8 cellular contexts compared by ENCODE assay signal in the genomic region with DNA sequence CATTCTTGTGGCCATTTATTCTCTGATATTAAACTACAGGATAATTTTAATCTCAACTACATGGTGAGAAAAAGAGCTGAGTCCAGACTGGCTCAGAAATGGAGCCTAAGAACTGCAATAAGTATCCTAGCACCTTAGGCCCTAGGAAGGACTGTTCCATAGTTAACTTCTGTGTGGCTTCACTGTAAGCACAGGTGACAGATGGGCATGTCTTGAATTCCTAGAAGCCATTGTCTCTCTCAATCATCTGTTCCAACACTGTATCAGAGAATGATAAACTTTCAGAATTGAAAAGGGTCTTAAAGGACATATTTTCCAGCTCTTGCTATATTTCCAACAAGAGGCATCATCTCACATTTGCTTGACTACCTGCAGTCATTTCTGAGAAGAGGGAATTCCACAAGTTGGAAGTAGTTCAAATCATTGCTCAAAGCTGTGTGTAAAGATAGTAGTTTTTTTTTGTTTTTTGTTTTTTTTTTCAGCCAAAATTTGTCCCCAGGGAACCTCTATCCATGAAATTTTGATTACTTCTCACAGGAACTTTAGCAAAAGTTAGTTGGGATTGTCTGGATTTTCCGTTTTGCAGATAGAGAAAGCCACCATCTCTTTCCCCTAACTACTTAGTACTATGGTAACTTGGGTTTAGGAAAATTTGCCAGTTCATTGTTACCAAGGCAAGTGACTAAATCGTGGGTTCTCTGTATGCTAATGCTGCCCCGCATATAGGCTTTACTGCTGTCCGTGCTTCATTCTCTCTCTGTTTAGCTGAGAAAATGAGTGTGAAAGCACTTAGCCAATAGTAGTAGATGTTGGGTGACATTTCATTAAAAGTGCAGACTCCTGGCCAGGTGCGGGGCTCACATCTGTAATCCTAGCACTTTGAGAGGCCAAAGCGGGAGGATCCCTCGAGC. TPM values are rescaled to one million over a fixed set of nuclear protein-coding genes. Genes with fewer than 3 reads are reported as not detected.
DNase-seq lines count a peak whose midpoint lies in the region; ATAC-seq and TF ChIP-seq lines count a peak whose summit lies in the region.

No MANE protein-coding gene starts in this region.

- TF ChIP-seq CTCF in endodermal cell (conservative IDR thresholded peaks at IDR 0.05) (no peak), colonic mucosa (IDR thresholded peaks at IDR 0.05) (no peak)

- H3K9me3 ChIP-seq in SK-N-MC (ENCODE audit: low read depth, low read length) = no peaks in the 10 kb centered on the region
- no peaks in the 10 kb centered on the region for H3K9me3 ChIP-seq in endodermal cell (ENCODE audit: control insufficient read depth, low read length)
- no peaks in the 10 kb centered on the region for H3K9me3 ChIP-seq in colonic mucosa

- H3K4me3 Mint-ChIP-seq in activated T-cell treated with anti-CD3 and anti-CD28 coated beads, Interleukin-2, amount 50 U/mL, for 4 hours = no peak overlapping the region
- no peak overlapping the region for H3K4me3 Mint-ChIP-seq in endodermal cell
- H3K4me3 Mint-ChIP-seq in stimulated activated naive CD8-positive, alpha-beta T cell treated with anti-CD3 and anti-CD28 coated beads, Interleukin-15, amount 100 ng/mL, for 72 hours = peak overlapping the region in 1 of 2 donors; percentile 40

- H3K27me3 ChIP-seq in endodermal cell (ENCODE audit: control insufficient read depth, insufficient read depth, low read length, poor library complexity, severe bottlenecking) = no peaks in the 10 kb centered on the region
- H3K27me3 ChIP-seq in colonic mucosa = no peaks in the 10 kb centered on the region

- no peaks in the 10 kb centered on the region for H3K27me3 Mint-ChIP-seq in activated T-cell treated with anti-CD3 and anti-CD28 coated beads, Interleukin-2, amount 50 U/mL, for 4 hours (ENCODE audit: low read depth)
- no peaks in the 10 kb centered on the region for H3K27me3 Mint-ChIP-seq in endodermal cell (ENCODE audit: insufficient read depth)
- H3K27me3 Mint-ChIP-seq in stimulated activated naive CD8-positive, alpha-beta T cell treated with anti-CD3 and anti-CD28 coated beads, Interleukin-15, amount 100 ng/mL, for 72 hours = no peaks in the 10 kb centered on the region

- peak; percentile 21 to 29 for ATAC-seq in activated T-cell treated with anti-CD3 and anti-CD28 coated beads, Interleukin-2, amount 50 U/mL, for 4 hours
- ATAC-seq in stimulated activated naive CD8-positive, alpha-beta T cell treated with anti-CD3 and anti-CD28 coated beads, Interleukin-15, amount 100 ng/mL, for 72 hours = peak; percentile 47
- ATAC-seq in HG03135 (IDR thresholded peaks at IDR 0.05; ENCODE audit: unreplicated experiment) = no peak

- H3K36me3 ChIP-seq in SK-N-MC (ENCODE audit: insufficient read depth, low read length) = peaks cover 7% of the 10 kb centered on the region
- H3K36me3 ChIP-seq in endodermal cell (ENCODE audit: control insufficient read depth, insufficient read depth, low read length) = peaks cover 7% of the 10 kb centered on the region
- H3K36me3 ChIP-seq in colonic mucosa = no peaks in the 10 kb centered on the region

- H3K27ac Mint-ChIP-seq in endodermal cell = peak overlapping the region; percentile 81
- H3K27ac Mint-ChIP-seq in stimulated activated naive CD8-positive, alpha-beta T cell treated with anti-CD3 and anti-CD28 coated beads, Interleukin-15, amount 100 ng/mL, for 72 hours = peak overlapping the region; percentile 12 to 70

- H3K4me3 ChIP-seq in SK-N-MC (no peak overlapping the region; the same call in 1 of the 2 replicates), endodermal cell (ENCODE audit: low read length) (no peak overlapping the region), colonic mucosa (no peak overlapping the region)

- peaks cover 36% of the 10 kb centered on the region for H3K36me3 Mint-ChIP-seq in activated T-cell treated with anti-CD3 and anti-CD28 coated beads, Interleukin-2, amount 50 U/mL, for 4 hours (ENCODE audit: insufficient read depth)
- peaks cover 10% of the 10 kb centered on the region for H3K36me3 Mint-ChIP-seq in endodermal cell (ENCODE audit: low read depth)

- H3K27ac ChIP-seq in SK-N-MC (peak overlapping the region; percentile 44; the same call in 1 of the 2 replicates), endodermal cell (ENCODE audit: low read depth, low read length) (peak overlapping the region; percentile 77), colonic mucosa (no peak overlapping the region)

- peaks cover 82% of the 10 kb centered on the region for H3K4me1 Mint-ChIP-seq in activated T-cell treated with anti-CD3 and anti-CD28 coated beads, Interleukin-2, amount 50 U/mL, for 4 hours (ENCODE audit: low read depth)
- peaks cover 31% of the 10 kb centered on the region for H3K4me1 Mint-ChIP-seq in endodermal cell
- peaks cover 90% of the 10 kb centered on the region for H3K4me1 Mint-ChIP-seq in stimulated activated naive CD8-positive, alpha-beta T cell treated with anti-CD3 and anti-CD28 coated beads, Interleukin-15, amount 100 ng/mL, for 72 hours

- intact Hi-C loops in colonic mucosa (cut with DNase I) = no loop called here

- H3K9me3 Mint-ChIP-seq in activated T-cell treated with anti-CD3 and anti-CD28 coated beads, Interleukin-2, amount 50 U/mL, for 4 hours = no peaks in the 10 kb centered on the region
- H3K9me3 Mint-ChIP-seq in endodermal cell = no peaks in the 10 kb centered on the region
- H3K9me3 Mint-ChIP-seq in stimulated activated naive CD8-positive, alpha-beta T cell treated with anti-CD3 and anti-CD28 coated beads, Interleukin-15, amount 100 ng/mL, for 72 hours = no peaks in the 10 kb centered on the region

- H3K9ac ChIP-seq in SK-N-MC (ENCODE audit: insufficient read length) (no peak overlapping the region), endodermal cell (ENCODE audit: extremely low read depth, low read length, poor library complexity, severe bottlenecking) (no peak overlapping the region), colonic mucosa (ENCODE audit: low read depth in 2 of 2, low read length in 2 of 2) (no peak overlapping the region)

- no peak for DNase-seq in activated T-cell treated with anti-CD3 and anti-CD28 coated beads, Interleukin-2, amount 50 U/mL, for 4 hours
- no peak for DNase-seq in activated T-cell treated with anti-CD3 and anti-CD28 coated beads for 4 hours
- DNase-seq in SK-N-MC (ENCODE audit: low read depth, low spot score) = no peak
- no peak for DNase-seq in endodermal cell
- no peak for DNase-seq in stimulated activated naive CD8-positive, alpha-beta T cell treated with anti-CD3 and anti-CD28 coated beads, Interleukin-15, amount 100 ng/mL, for 72 hours
- no peak for DNase-seq in activated gamma-delta T cell treated with Interleukin-2 at 50 U/mL for 16 hours
- DNase-seq in colonic mucosa = no peak

- 85 to 88% methylated on average over 7 of the region's 7 CpGs for WGBS in endodermal cell (ENCODE audit: insufficient coverage in 1 of 2, insufficient read length in 1 of 2), 2 experiments

- H3K4me1 ChIP-seq in endodermal cell (ENCODE audit: control insufficient read depth, insufficient read depth, low read length) = peaks cover 7% of the 10 kb centered on the region
- no peaks in the 10 kb centered on the region for H3K4me1 ChIP-seq in colonic mucosa

RNA-seq across cellular contexts. Expression of gene KCNS1, which starts 47.2 kb away (rescaled TPM):
- under 1 TPM; 0.13 to 0.37 (median 0.16) TPM for total RNA-seq in activated T-cell treated with anti-CD3 and anti-CD28 coated beads, Interleukin-2, amount 50 U/mL, for 4 hours
- total RNA-seq in endodermal cell (1 to 10 TPM in 1 of 2 donors, under 1 TPM in 1; 0.18 to 1.5 TPM), colonic mucosa (under 1 TPM in 1 of 2 donors, not detected in 1; 0.17 TPM)
- 0.28 TPM for polyA plus RNA-seq in endodermal cell (2013, experiment 1 of 2)
- polyA plus RNA-seq in endodermal cell (2013, experiment 2 of 2) = 0.25 TPM
